11 cellular contexts compared by ENCODE assay signal in the genomic region with DNA sequence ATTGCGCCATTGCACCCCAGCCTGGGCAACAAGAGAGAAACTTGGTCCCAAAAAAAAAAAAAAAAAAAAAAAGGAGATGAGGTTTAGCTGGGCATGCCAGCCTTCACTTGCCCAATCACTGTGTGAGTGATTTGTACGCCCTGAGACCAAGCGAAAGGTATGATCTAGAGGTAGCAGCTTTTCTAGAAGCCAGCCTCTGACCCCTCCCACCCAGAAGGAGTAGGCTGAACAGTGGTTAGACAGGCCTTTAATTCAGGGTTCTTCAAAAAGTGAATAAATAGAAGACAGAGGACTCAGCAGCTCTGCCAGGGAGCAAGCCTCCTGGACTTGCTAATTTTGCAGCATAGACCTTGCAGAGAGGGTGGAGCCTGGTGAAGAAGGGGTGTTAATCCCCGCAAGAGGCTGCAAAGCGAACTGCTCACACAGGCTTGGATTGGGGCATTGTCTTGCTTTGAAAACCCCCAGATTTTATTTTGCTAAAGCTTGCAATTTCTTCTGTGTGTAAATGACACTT. TPM values are rescaled to one million over a fixed set of nuclear protein-coding genes. Genes with fewer than 3 reads are reported as not detected.
DNase-seq lines count a peak whose midpoint lies in the region; ATAC-seq, FAIRE-seq and TF ChIP-seq lines count a peak whose summit lies in the region.
"Had no signal": no experiment of that assay in that cellular context is flagged by ENCODE, and none has a peak within 500 bp of the region (broad histone marks: within the 10 kb centered on the region; RNA-seq: fewer than 3 reads in every experiment).

No MANE protein-coding gene starts in this region.

- H3K9me3 ChIP-seq in A673 (ENCODE audit: low read depth, low read length, poor library complexity, severe bottlenecking), result no peaks in the 10 kb centered on the region
- no peaks in the 10 kb centered on the region for H3K9me3 ChIP-seq in mucosa of descending colon
- H3K9me3 ChIP-seq in endodermal cell (ENCODE audit: control insufficient read depth, low read length), result no peaks in the 10 kb centered on the region

- H3K27me3 Mint-ChIP-seq in endodermal cell (ENCODE audit: insufficient read depth), result no peaks in the 10 kb centered on the region

- no peak overlapping the region for H3K27ac Mint-ChIP-seq in endodermal cell

- peak; percentile 89 for DNase-seq in A673 (ENCODE audit: low spot score)
- peak; percentile 59 for DNase-seq in NCI-H2029 (lab: John Stamatoyannopoulos, UW)
- peak; percentile 15 for DNase-seq in bronchial epithelial cell (ENCODE audit: low read depth)
- DNase-seq in mucosa of descending colon, result no peak
- no peak for DNase-seq in NCI-H2107 treated with DMSO at 0.1 percent for 48 hours (lab: John Stamatoyannopoulos, UW; ENCODE audit: unreplicated experiment)
- no peak for DNase-seq in retina
- DNase-seq in AG20443 (ENCODE audit: low spot score), result no peak
- no peak for DNase-seq in endodermal cell
- DNase-seq: activated CD4-positive, CD25-positive, alpha-beta regulatory T cell; NCI-H748 treated with DMSO at 0.1 percent for 48 hours had no signal

- TF ChIP-seq CTCF in A673 (conservative IDR thresholded peaks at IDR 0.05; ENCODE audit: low read depth, low read length), result no peak
- no peak for TF ChIP-seq CTCF in bronchial epithelial cell (IDR thresholded peaks at IDR 0.05; ENCODE audit: insufficient read depth, low read length, severe bottlenecking)
- no peak for TF ChIP-seq CTCF in mucosa of descending colon (IDR thresholded peaks at IDR 0.05)
- TF ChIP-seq CTCF in endodermal cell (conservative IDR thresholded peaks at IDR 0.05), result no peak

- H3K27me3 ChIP-seq in A673 (replicated peaks; ENCODE audit: insufficient read depth, low read depth, low read length, poor library complexity), result no peaks in the 10 kb centered on the region
- no peaks in the 10 kb centered on the region for H3K27me3 ChIP-seq in bronchial epithelial cell (ENCODE audit: control insufficient read depth, insufficient read depth, low read length)
- no peaks in the 10 kb centered on the region for H3K27me3 ChIP-seq in endodermal cell (ENCODE audit: control insufficient read depth, insufficient read depth, low read length, poor library complexity, severe bottlenecking)

- H3K4me1 Mint-ChIP-seq in endodermal cell, result peaks cover 4% of the 10 kb centered on the region

- ATAC-seq in mucosa of descending colon, result peak; percentile 35

- no TSS peak for BruUV-seq in A673 (replicated peaks; lab: Mats Ljungman, UMichigan)

- POLR2A ChIA-PET in A673 (lab: Charles Lee; ENCODE audit: low non-redundant PET), result interaction anchor here (0.5 kb wide), 1 partner anchor 282 kb away, joined by 3 read pairs; no protein-coding TSS in a partner anchor

- 100% methylated on average over 5 of the region's 5 CpGs; no CpG with 5 or more reads in 1 of the 2 experiments for WGBS in endodermal cell (ENCODE audit: insufficient coverage in 1 of 2, insufficient read length in 1 of 2), 2 experiments

- H3K9me3 Mint-ChIP-seq in endodermal cell, result no peaks in the 10 kb centered on the region

- H3K36me3 ChIP-seq in A673 (ENCODE audit: insufficient read depth, low read length, poor library complexity, severe bottlenecking) (no peaks in the 10 kb centered on the region), bronchial epithelial cell (ENCODE audit: control insufficient read depth, insufficient read depth, low read length) (peaks cover under 1% of the 10 kb centered on the region), mucosa of descending colon (ENCODE audit: low read depth) (no peaks in the 10 kb centered on the region), endodermal cell (ENCODE audit: control insufficient read depth, insufficient read depth, low read length) (peaks cover 8% of the 10 kb centered on the region)

- no peak for FAIRE-seq in bronchial epithelial cell (lab: Jason Lieb, UNC)
- FAIRE-seq: islet of Langerhans had no signal

- no peak overlapping the region for H3K4me3 Mint-ChIP-seq in endodermal cell

- H3K27ac ChIP-seq in A673 (ENCODE audit: low read depth, low read length, poor library complexity, severe bottlenecking) (peak overlapping the region; percentile 63), endodermal cell (ENCODE audit: low read depth, low read length) (no peak overlapping the region)

- H3K36me3 Mint-ChIP-seq in endodermal cell (ENCODE audit: low read depth), result peaks cover 17% of the 10 kb centered on the region

- H3K4me3 ChIP-seq in A673 (ENCODE audit: low read depth, low read length, poor library complexity, severe bottlenecking) (no peak overlapping the region), bronchial epithelial cell (ENCODE audit: low read depth, low read length) (no peak overlapping the region), mucosa of descending colon (no peak overlapping the region), endodermal cell (ENCODE audit: low read length) (no peak overlapping the region)

- H3K9ac ChIP-seq in endodermal cell (ENCODE audit: extremely low read depth, low read length, poor library complexity, severe bottlenecking), result no peak overlapping the region

- H3K4me1 ChIP-seq in A673 (ENCODE audit: insufficient read depth, low read length, poor library complexity, severe bottlenecking), result peaks cover 28% of the 10 kb centered on the region
- H3K4me1 ChIP-seq in mucosa of descending colon (ENCODE audit: low read depth), result peaks cover 15% of the 10 kb centered on the region
- H3K4me1 ChIP-seq in endodermal cell (ENCODE audit: control insufficient read depth, insufficient read depth, low read length), result no peaks in the 10 kb centered on the region

- intact Hi-C loops in A673 (cut with micrococcal nuclease; ENCODE audit: unreplicated experiment), result no loop called here
- intact Hi-C loops in mucosa of descending colon (cut with DNase I, micrococcal nuclease), result no loop called here

- CTCF ChIA-PET in A673 (lab: Charles Lee), result no interaction called here

RNA-seq across cellular contexts. Expression of a gene that starts 7.1 kb away (rescaled TPM):
- total RNA-seq in A673 (2021) (17.9 and 24.6 TPM in 2 replicates), bronchial epithelial cell (35.5 and 44.8 TPM in 2 replicates), mucosa of descending colon (10 to 100 TPM; 60.3 to 99.4 (median 91.6) TPM), endodermal cell (10 to 100 TPM; 23.1 to 27.4 TPM)
- 20.3 TPM for polyA plus RNA-seq in endodermal cell (2013, experiment 1 of 2)
- 17.8 TPM for polyA plus RNA-seq in endodermal cell (2013, experiment 2 of 2)

RNA-seq across cellular contexts. Expression of a gene that starts 51.4 kb away (rescaled TPM):
- total RNA-seq in A673 (2021) (58.4 and 74.9 TPM in 2 replicates), bronchial epithelial cell (18.8 and 21.6 TPM in 2 replicates), mucosa of descending colon (10 to 100 TPM; 36.0 to 67.7 (median 41.4) TPM), endodermal cell (10 to 100 TPM; 57.1 to 62.5 TPM)
- polyA plus RNA-seq in endodermal cell (2013, experiment 1 of 2), result 22.4 TPM
- 26.5 TPM for polyA plus RNA-seq in endodermal cell (2013, experiment 2 of 2)

Comparison
In these comparisons a context has a peak if more than half of its experiments do, and no peak if none do; other contexts are left out.
1. DNase-seq: peak in A673 (single experiment), NCI-H2029 (single experiment) and bronchial epithelial cell (single experiment); none in mucosa of descending colon (0 of 3), NCI-H2107 treated with DMSO at 0.1 percent for 48 hours (single experiment), retina (single experiment), AG20443 (single experiment) and endodermal cell (single experiment).